11 cellular contexts compared by ENCODE assay signal in the genomic region with DNA sequence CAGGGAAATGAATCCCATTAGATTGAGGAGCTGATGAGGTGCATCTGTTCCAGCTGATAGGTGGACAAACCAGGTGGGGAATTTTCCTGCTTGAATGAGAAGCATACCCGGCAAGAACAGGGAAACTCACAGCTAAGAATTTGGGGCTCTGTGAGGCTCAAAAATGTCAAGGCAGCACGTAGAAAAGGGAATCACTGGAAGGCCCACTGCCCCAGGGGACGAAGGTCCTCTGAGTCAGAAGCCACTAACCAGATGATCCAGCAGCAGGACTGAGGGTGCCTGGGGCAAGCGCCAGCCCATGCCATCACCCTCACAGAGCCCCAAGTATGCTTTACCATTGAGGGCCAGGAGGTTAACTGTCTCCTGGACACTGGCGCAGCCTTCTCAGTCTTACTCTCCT. TPM values are rescaled to one million over a fixed set of nuclear protein-coding genes. Genes with fewer than 3 reads are reported as not detected.
"Had no signal": no experiment of that assay in that cellular context is flagged by ENCODE, and none has a peak within 500 bp of the region (broad histone marks: within the 10 kb centered on the region; RNA-seq: fewer than 3 reads in every experiment).

No MANE protein-coding gene starts in this region.

RNA-seq across cellular contexts. Expression of gene SERPINA7, which starts 37.9 kb away (rescaled TPM):
- total RNA-seq: OCI-LY7, PC-3, PC-9, Peyer's patch, Right ventricle myocardium inferior, Right ventricle myocardium superior, RPMI7951, SJCRH30, SJSA1, SK-MEL-5 had no signal
- polyA plus RNA-seq: SK-N-SH had no signal
